9 cellular contexts compared by ENCODE assay signal in genomic region chr13:40271931-40272775, GRCh38.
DNase-seq lines count a peak whose midpoint lies in the region; ATAC-seq, FAIRE-seq and TF ChIP-seq lines count a peak whose summit lies in the region.
"Had no signal": no experiment of that assay in that cellular context is flagged by ENCODE, and none has a peak within 500 bp of the region (broad histone marks: within the 10 kb centered on the region; RNA-seq: fewer than 3 reads in every experiment).

No MANE protein-coding gene starts in this region.

- no peaks in the 10 kb centered on the region for H3K36me3 ChIP-seq in neural progenitor cell

- H3K4me1 Mint-ChIP-seq in stimulated activated naive CD8-positive, alpha-beta T cell treated with anti-CD3 and anti-CD28 coated beads, Interleukin-15, Interleukin-2, amounts not matched to agents 100 ng/mL and 50 ng/mL, for 24 hours (ENCODE audit: low read depth): peaks cover 34% of the 10 kb centered on the region
- peaks cover 25% of the 10 kb centered on the region for H3K4me1 Mint-ChIP-seq in neural progenitor cell

- DNase-seq in COLO829 (ENCODE audit: low spot score) (peak; percentile 9), RCC 7860 (ENCODE audit: low spot score) (peak; percentile 57), cardiac fibroblast (ENCODE audit: low read depth in 2 of 2) (peak; percentile 83 to 88), midbrain (lab: John Stamatoyannopoulos, UW) (peak; percentile 78), GM10266 (ENCODE audit: extremely low spot score) (no peak), neural progenitor cell (ENCODE audit: low spot score) (no peak)

- H3F3A ChIP-seq in neural progenitor cell (ENCODE audit: low read depth): no peaks in the 10 kb centered on the region

- no peaks in the 10 kb centered on the region for H3K9me3 ChIP-seq in neural progenitor cell (ENCODE audit: low read depth)

- no peaks in the 10 kb centered on the region for H3K79me2 ChIP-seq in neural progenitor cell (ENCODE audit: low read depth)

- H3K27ac Mint-ChIP-seq in stimulated activated naive CD8-positive, alpha-beta T cell treated with anti-CD3 and anti-CD28 coated beads, Interleukin-15, Interleukin-2, amounts not matched to agents 100 ng/mL and 50 ng/mL, for 24 hours: peak overlapping the region; percentile 77
- H3K27ac Mint-ChIP-seq in neural progenitor cell: no peak overlapping the region

- no peaks in the 10 kb centered on the region for H3K9me3 Mint-ChIP-seq in stimulated activated naive CD8-positive, alpha-beta T cell treated with anti-CD3 and anti-CD28 coated beads, Interleukin-15, Interleukin-2, amounts not matched to agents 100 ng/mL and 50 ng/mL, for 24 hours
- H3K9me3 Mint-ChIP-seq in neural progenitor cell: no peaks in the 10 kb centered on the region

- no peak overlapping the region for H3K9ac ChIP-seq in neural progenitor cell

- no peak overlapping the region for H3K4me2 ChIP-seq in neural progenitor cell

- no peaks in the 10 kb centered on the region for H3K36me3 Mint-ChIP-seq in stimulated activated naive CD8-positive, alpha-beta T cell treated with anti-CD3 and anti-CD28 coated beads, Interleukin-15, Interleukin-2, amounts not matched to agents 100 ng/mL and 50 ng/mL, for 24 hours (ENCODE audit: low read depth)
- H3K36me3 Mint-ChIP-seq in neural progenitor cell: no peaks in the 10 kb centered on the region

- peak overlapping the region in 1 of 2 donors; percentile 9 for H3K4me3 ChIP-seq in cardiac fibroblast (replicated peaks in 1 of 2; ENCODE audit: low read depth in 2 of 2, low read length in 2 of 2)
- no peak overlapping the region for H3K4me3 ChIP-seq in neural progenitor cell

- H3K4me3 Mint-ChIP-seq in stimulated activated naive CD8-positive, alpha-beta T cell treated with anti-CD3 and anti-CD28 coated beads, Interleukin-15, Interleukin-2, amounts not matched to agents 100 ng/mL and 50 ng/mL, for 24 hours: no peak overlapping the region
- no peak overlapping the region for H3K4me3 Mint-ChIP-seq in neural progenitor cell

- H3K27ac ChIP-seq in neural progenitor cell: no peak overlapping the region

- H4K20me1 ChIP-seq in neural progenitor cell (ENCODE audit: low read depth): no peaks in the 10 kb centered on the region

- H3K4me1 ChIP-seq in neural progenitor cell: peaks cover 4% of the 10 kb centered on the region

- TF ChIP-seq CTCF in cardiac fibroblast (IDR thresholded peaks at IDR 0.05; ENCODE audit: low read depth, low read length) (no peak), GM10266 (IDR thresholded peaks at IDR 0.05; ENCODE audit: control insufficient read depth, insufficient read depth, low read depth, missing control alignments) (no peak), neural progenitor cell (IDR thresholded peaks at IDR 0.05) (no peak)

- ATAC-seq in HG02840 (IDR thresholded peaks at IDR 0.05; ENCODE audit: low FRiP score, unreplicated experiment): no peak
- ATAC-seq: left colon had no signal

- H3K27me3 ChIP-seq in neural progenitor cell: no peaks in the 10 kb centered on the region

- H2AFZ ChIP-seq in neural progenitor cell (replicated peaks): no peak overlapping the region

- peak; percentile 35 for FAIRE-seq in RCC 7860 (lab: Jason Lieb, UNC)

- no peaks in the 10 kb centered on the region for H3K27me3 Mint-ChIP-seq in stimulated activated naive CD8-positive, alpha-beta T cell treated with anti-CD3 and anti-CD28 coated beads, Interleukin-15, Interleukin-2, amounts not matched to agents 100 ng/mL and 50 ng/mL, for 24 hours
- H3K27me3 Mint-ChIP-seq in neural progenitor cell (ENCODE audit: insufficient read depth, low read depth): peaks cover 10% of the 10 kb centered on the region

Comparison
In these comparisons a context has a peak if more than half of its experiments do, and no peak if none do; other contexts are left out.
1. DNase-seq: peak in COLO829 (single experiment), RCC 7860 (single experiment), cardiac fibroblast (2 of 2) and midbrain (single experiment); none in GM10266 (single experiment) and neural progenitor cell (single experiment).